ENCODE assay signal across 15 cellular contexts in the genomic region with DNA sequence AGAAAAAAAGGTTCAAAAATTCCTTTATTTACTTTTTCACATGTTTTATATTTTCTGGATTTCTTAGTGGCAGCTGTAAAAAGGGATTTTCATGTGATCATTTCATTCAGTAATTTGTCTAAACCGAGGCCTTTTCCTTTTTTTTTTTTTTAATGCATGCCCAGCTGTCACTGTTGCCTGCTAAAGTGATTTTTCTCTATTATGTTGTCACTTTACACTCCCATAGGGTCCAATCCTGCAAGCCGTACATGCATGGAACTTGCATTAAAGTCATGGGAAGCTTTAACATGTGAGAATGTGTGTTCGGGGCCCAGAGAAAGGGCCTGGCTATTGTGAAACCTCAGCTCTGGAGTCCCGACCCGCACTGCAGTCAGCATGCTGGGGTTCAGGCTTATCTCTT.
DNase-seq lines count a peak whose midpoint lies in the region; ATAC-seq and TF ChIP-seq lines count a peak whose summit lies in the region.
"Had no signal": no experiment of that assay in that cellular context is flagged by ENCODE, and none has a peak within 500 bp of the region (broad histone marks: within the 10 kb centered on the region; RNA-seq: fewer than 3 reads in every experiment).

No MANE protein-coding gene starts in this region.

- no peak for TF ChIP-seq EP300 in SK-N-SH (IDR thresholded peaks at IDR 0.05; ENCODE audit: borderline replicate concordance in 1 of 2, low read depth in 1 of 2, low read length in 1 of 2)

- POLR2A ChIA-PET in SK-N-SH (lab: Yijun Ruan, JAX), result interaction anchor here (0.7 kb wide), 1 partner anchor 434 kb away, joined by 3 read pairs; no protein-coding TSS in a partner anchor

- H3K9me2 ChIP-seq in GM23338 (ENCODE audit: insufficient read depth), result peaks cover 13% of the 10 kb centered on the region
- H3K9me2 ChIP-seq in SK-N-SH, result no peaks in the 10 kb centered on the region

- H3K4me1 Mint-ChIP-seq in GM23338, result no peaks in the 10 kb centered on the region
- H3K4me1 Mint-ChIP-seq in activated naive CD4-positive, alpha-beta T cell treated with anti-CD3 and anti-CD28 coated beads for 36 hours (ENCODE audit: low read depth), result no peaks in the 10 kb centered on the region
- H3K4me1 Mint-ChIP-seq: CD14-positive monocyte, IgD-negative memory B cell had no signal

- H2BK5ac ChIP-seq in mesendoderm (ENCODE audit: low read length), result no peak overlapping the region

- ATAC-seq in GM23338, result no peak
- ATAC-seq: A549; CD8-positive, alpha-beta T cell had no signal

- H3K36me3 ChIP-seq in GM23338 (ENCODE audit: insufficient read depth) (no peaks in the 10 kb centered on the region), mesendoderm (ENCODE audit: control insufficient read depth, insufficient read depth, low read length) (no peaks in the 10 kb centered on the region), SK-N-SH (replicated peaks in 1 of 2; ENCODE audit: control insufficient read depth in 1 of 2, insufficient read depth in 2 of 2, low read length in 1 of 2) (no peaks in the 10 kb centered on the region)

- no peaks in the 10 kb centered on the region for H3K27me3 Mint-ChIP-seq in GM23338 (ENCODE audit: insufficient read depth, low read depth, poor library complexity)
- no peaks in the 10 kb centered on the region for H3K27me3 Mint-ChIP-seq in activated naive CD4-positive, alpha-beta T cell treated with anti-CD3 and anti-CD28 coated beads for 36 hours (ENCODE audit: low read depth)

- DNase-seq in GM23338 (ENCODE audit: low spot score), result no peak
- DNase-seq in NCI-H2171 treated with DMSO at 0.1 percent for 48 hours (lab: John Stamatoyannopoulos, UW), result peak; percentile 69
- DNase-seq in mesendoderm, result peak; percentile 20
- peak; percentile 47 for DNase-seq in retina
- DNase-seq in activated naive CD4-positive, alpha-beta T cell treated with anti-CD3 and anti-CD28 coated beads for 36 hours, result no peak
- DNase-seq in HPDE6-E6E7 (ENCODE audit: extremely low spot score), result no peak
- no peak for DNase-seq in SK-N-SH
- DNase-seq: CD8-positive, alpha-beta T cell; COR-L47; DMS53; GM23248; H7 had no signal

- H3K4me3 ChIP-seq in GM23338 (no peak overlapping the region), mesendoderm (ENCODE audit: low read length) (no peak overlapping the region), SK-N-SH (ENCODE audit: low read depth in 2 of 2, low read length in 1 of 2) (no peak overlapping the region)
- H3K4me3 ChIP-seq: A549, GM23248 had no signal

- intact Hi-C loops in activated naive CD4-positive, alpha-beta T cell treated with anti-CD3 and anti-CD28 coated beads for 36 hours (cut with micrococcal nuclease), result no loop called here

- no peak for TF ChIP-seq CTCF in GM23338 (conservative IDR thresholded peaks at IDR 0.05; ENCODE audit: low read depth in 2 of 2)
- TF ChIP-seq CTCF in SK-N-SH (IDR thresholded peaks at IDR 0.05), result no peak

- H3K27ac Mint-ChIP-seq in GM23338, result no peak overlapping the region
- no peak overlapping the region for H3K27ac Mint-ChIP-seq in activated naive CD4-positive, alpha-beta T cell treated with anti-CD3 and anti-CD28 coated beads for 36 hours
- H3K27ac Mint-ChIP-seq: CD14-positive monocyte; CD8-positive, alpha-beta T cell; IgD-negative memory B cell had no signal

- no peak overlapping the region for H2BK15ac ChIP-seq in mesendoderm (replicated peaks; ENCODE audit: low read depth)

- H2AK5ac ChIP-seq in mesendoderm (ENCODE audit: low read length), result no peak overlapping the region

- no peaks in the 10 kb centered on the region for H3K36me3 Mint-ChIP-seq in GM23338 (ENCODE audit: low read depth)
- H3K36me3 Mint-ChIP-seq in activated naive CD4-positive, alpha-beta T cell treated with anti-CD3 and anti-CD28 coated beads for 36 hours (ENCODE audit: low read depth), result no peaks in the 10 kb centered on the region
- H3K36me3 Mint-ChIP-seq: CD14-positive monocyte; CD8-positive, alpha-beta T cell had no signal

- H3K9ac ChIP-seq in mesendoderm (ENCODE audit: low read length) (no peak overlapping the region), SK-N-SH (no peak overlapping the region)
- H3K9ac ChIP-seq: GM23248 had no signal

- H3K27me3 ChIP-seq in GM23338 (ENCODE audit: insufficient read depth) (no peaks in the 10 kb centered on the region), mesendoderm (ENCODE audit: insufficient read depth, low read length, poor library complexity) (no peaks in the 10 kb centered on the region), SK-N-SH (ENCODE audit: insufficient read depth) (no peaks in the 10 kb centered on the region)

- H3F3A ChIP-seq in GM23338 (replicated peaks; ENCODE audit: low read depth) (no peaks in the 10 kb centered on the region), SK-N-SH (replicated peaks; ENCODE audit: insufficient read depth) (no peaks in the 10 kb centered on the region)

- H3K4me3 Mint-ChIP-seq in GM23338, result no peak overlapping the region
- no peak overlapping the region for H3K4me3 Mint-ChIP-seq in activated naive CD4-positive, alpha-beta T cell treated with anti-CD3 and anti-CD28 coated beads for 36 hours
- H3K4me3 Mint-ChIP-seq: CD14-positive monocyte; CD8-positive, alpha-beta T cell; IgD-negative memory B cell had no signal

- no peak overlapping the region for H3K23ac ChIP-seq in mesendoderm (ENCODE audit: low read length)

- no peak overlapping the region for H2BK120ac ChIP-seq in mesendoderm (ENCODE audit: low read depth, low read length)

- CTCF ChIA-PET in activated naive CD4-positive, alpha-beta T cell treated with anti-CD3 and anti-CD28 coated beads for 36 hours (lab: Charles Lee), result no interaction called here
- CTCF ChIA-PET in SK-N-SH (lab: Yijun Ruan, JAX), result no interaction called here

- H3K4me1 ChIP-seq in GM23338 (ENCODE audit: insufficient read depth), result no peaks in the 10 kb centered on the region
- H3K4me1 ChIP-seq in mesendoderm (ENCODE audit: control insufficient read depth, low read depth, low read length), result no peaks in the 10 kb centered on the region
- H3K4me1 ChIP-seq in SK-N-SH (ENCODE audit: control insufficient read depth in 1 of 2, insufficient read depth in 2 of 2, low read depth in 1 of 2, low read length in 1 of 2), result no peaks in the 10 kb centered on the region; a peak in 1 of 4 replicates
- H3K4me1 ChIP-seq: A549 had no signal

- no peak overlapping the region for H4K8ac ChIP-seq in mesendoderm (ENCODE audit: low read depth, low read length)

- H3K27ac ChIP-seq in GM23338 (ENCODE audit: low read depth) (no peak overlapping the region), mesendoderm (ENCODE audit: low read depth, low read length) (no peak overlapping the region), SK-N-SH (ENCODE audit: low read depth in 2 of 2, low read length in 1 of 2) (no peak overlapping the region)
- H3K27ac ChIP-seq: A549, GM23248 had no signal

- no peaks in the 10 kb centered on the region; the same call in 2 of the 3 replicates for H3K9me3 Mint-ChIP-seq in GM23338
- H3K9me3 Mint-ChIP-seq in activated naive CD4-positive, alpha-beta T cell treated with anti-CD3 and anti-CD28 coated beads for 36 hours, result peaks cover 2% of the 10 kb centered on the region
- H3K9me3 Mint-ChIP-seq: CD8-positive, alpha-beta T cell had no signal

- H3K4me2 ChIP-seq in GM23338 (no peak overlapping the region), mesendoderm (ENCODE audit: low read length) (no peak overlapping the region), SK-N-SH (no peak overlapping the region)
- H3K4me2 ChIP-seq: A549 had no signal

- WGBS in mesendoderm (ENCODE audit: extremely low coverage, insufficient coverage, low lambda C conversion rate), result no CpG with 5 or more reads among the region's 5 CpGs
- WGBS in SK-N-SH (ENCODE audit: low lambda C conversion rate), result 45% methylated on average over 3 of the region's 5 CpGs

- H2AFZ ChIP-seq in GM23338, result 0 out of 2 replicates have a peak overlapping the region, but pooled peaks have one; percentile 14
- H2AFZ ChIP-seq in SK-N-SH (ENCODE audit: low read depth), result no peak overlapping the region
- H2AFZ ChIP-seq: GM23248 had no signal

- H4K5ac ChIP-seq in mesendoderm (ENCODE audit: low read length), result no peak overlapping the region

- TF ChIP-seq RAD21 in SK-N-SH (IDR thresholded peaks at IDR 0.05; ENCODE audit: low read length), result no peak

- H3K18ac ChIP-seq in mesendoderm (ENCODE audit: low read length), result no peak overlapping the region

- no peaks in the 10 kb centered on the region for H4K20me1 ChIP-seq in GM23338 (replicated peaks; ENCODE audit: insufficient read depth)
- H4K20me1 ChIP-seq in SK-N-SH (ENCODE audit: insufficient read depth), result no peaks in the 10 kb centered on the region

- no peaks in the 10 kb centered on the region for H3K9me3 ChIP-seq in SK-N-SH
- H3K9me3 ChIP-seq: A549 had no signal

- no peak overlapping the region for H3K4ac ChIP-seq in mesendoderm (ENCODE audit: low read depth, low read length)

- no peaks in the 10 kb centered on the region for H3K79me1 ChIP-seq in mesendoderm (ENCODE audit: low read length)

- H3K79me2 ChIP-seq in GM23338 (replicated peaks; ENCODE audit: insufficient read depth) (no peaks in the 10 kb centered on the region), mesendoderm (ENCODE audit: control insufficient read depth, insufficient read depth, low read length) (no peaks in the 10 kb centered on the region), SK-N-SH (ENCODE audit: insufficient read depth) (no peaks in the 10 kb centered on the region)

- H3K56ac ChIP-seq in mesendoderm (ENCODE audit: low read length), result peak overlapping the region; percentile 6

TF ChIP-seq in GM23338, 12 proteins besides CTCF, POLR2A, EP300 and RAD21 (continues in another document):
- TF ChIP-seq EZH2 (IDR thresholded peaks at IDR 0.05; ENCODE audit: low read depth, unreplicated experiment), result no peak
- no peak for TF ChIP-seq ZNF331 (CRISPR knock-in tag; IDR thresholded peaks at IDR 0.05; ENCODE audit: low read depth)

TF ChIP-seq in SK-N-SH, 30 proteins besides CTCF, POLR2A, EP300 and RAD21 (continues in another document):
- TF ChIP-seq POLR2AphosphoS5 (IDR thresholded peaks at IDR 0.05; ENCODE audit: low read depth, low read length) (no peak), CHD2 (IDR thresholded peaks at IDR 0.05; ENCODE audit: low read length, partially characterized antibody) (no peak)
- TF ChIP-seq, protein P1, sequence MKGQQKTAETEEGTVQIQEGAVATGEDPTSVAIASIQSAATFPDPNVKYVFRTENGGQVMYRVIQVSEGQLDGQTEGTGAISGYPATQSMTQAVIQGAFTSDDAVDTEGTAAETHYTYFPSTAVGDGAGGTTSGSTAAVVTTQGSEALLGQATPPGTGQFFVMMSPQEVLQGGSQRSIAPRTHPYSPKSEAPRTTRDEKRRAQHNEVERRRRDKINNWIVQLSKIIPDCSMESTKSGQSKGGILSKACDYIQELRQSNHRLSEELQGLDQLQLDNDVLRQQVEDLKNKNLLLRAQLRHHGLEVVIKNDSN (IDR thresholded peaks at IDR 0.05; ENCODE audit: borderline replicate concordance, low read depth), result no peak
- TF ChIP-seq, protein P2, sequence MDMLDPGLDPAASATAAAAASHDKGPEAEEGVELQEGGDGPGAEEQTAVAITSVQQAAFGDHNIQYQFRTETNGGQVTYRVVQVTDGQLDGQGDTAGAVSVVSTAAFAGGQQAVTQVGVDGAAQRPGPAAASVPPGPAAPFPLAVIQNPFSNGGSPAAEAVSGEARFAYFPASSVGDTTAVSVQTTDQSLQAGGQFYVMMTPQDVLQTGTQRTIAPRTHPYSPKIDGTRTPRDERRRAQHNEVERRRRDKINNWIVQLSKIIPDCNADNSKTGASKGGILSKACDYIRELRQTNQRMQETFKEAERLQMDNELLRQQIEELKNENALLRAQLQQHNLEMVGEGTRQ (IDR thresholded peaks at IDR 0.05; ENCODE audit: borderline replicate concordance, low read depth, low read length), result no peak

Comparison
In these comparisons a context has a peak if more than half of its experiments do, and no peak if none do; other contexts are left out.
1. DNase-seq: peak in NCI-H2171 treated with DMSO at 0.1 percent for 48 hours (single experiment), mesendoderm (single experiment) and retina (single experiment); none in GM23338 (single experiment), activated naive CD4-positive, alpha-beta T cell treated with anti-CD3 and anti-CD28 coated beads for 36 hours (single experiment), HPDE6-E6E7 (single experiment) and SK-N-SH (single experiment).